Comparison of ENCODE assay signal across 8 cellular contexts in the genomic region with DNA sequence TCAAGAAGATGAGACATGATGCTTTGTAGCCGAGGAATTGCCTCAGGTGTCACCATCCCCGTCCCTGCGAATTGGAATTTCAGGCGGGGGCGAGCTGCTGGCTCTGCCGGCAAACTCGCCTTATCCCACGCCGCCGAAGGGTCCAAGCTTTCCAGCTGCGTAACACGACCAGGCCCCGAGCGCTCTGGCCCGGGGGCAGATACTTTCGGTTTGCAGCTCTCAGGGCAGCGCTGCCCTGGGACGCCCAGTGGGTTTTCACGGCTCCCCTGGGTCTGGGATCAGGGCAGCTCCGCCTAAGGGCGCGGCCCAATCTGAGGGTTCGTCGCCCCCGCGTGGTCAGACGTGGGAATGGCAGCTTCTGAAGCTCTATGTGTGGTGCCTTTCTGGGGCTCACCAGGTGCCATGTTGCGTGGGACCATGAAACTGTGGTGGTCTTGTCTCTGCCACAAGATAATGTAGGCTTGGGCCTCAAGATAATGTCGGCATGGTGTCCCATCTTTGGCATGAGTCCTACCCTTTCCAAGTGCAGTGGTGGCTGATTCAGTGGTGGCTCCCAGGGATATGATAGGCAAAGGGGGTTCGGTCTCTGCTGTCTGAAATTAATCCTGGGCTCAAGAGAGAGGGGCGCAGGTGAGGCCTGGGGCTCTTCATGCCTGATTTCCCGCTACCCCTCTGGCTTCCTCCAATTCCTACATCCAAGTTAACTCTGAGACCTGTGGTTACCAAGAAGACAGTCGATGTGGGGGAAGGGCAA. TPM values are rescaled to one million over a fixed set of nuclear protein-coding genes. Genes with fewer than 3 reads are reported as not detected.
DNase-seq lines count a peak whose midpoint lies in the region; ATAC-seq, FAIRE-seq and TF ChIP-seq lines count a peak whose summit lies in the region.

No MANE protein-coding gene starts in this region.

- ATAC-seq in HG02885 (IDR thresholded peaks at IDR 0.05; ENCODE audit: poor library complexity, unreplicated experiment) (peak; percentile 83), HG02970 (IDR thresholded peaks at IDR 0.05; ENCODE audit: low FRiP score, unreplicated experiment) (no peak)

- intact Hi-C loops in breast epithelium (cut with DNase I; ENCODE audit: low total_unique reads): no loop called here

- no peak for TF ChIP-seq POLR2A in breast epithelium (IDR thresholded peaks at IDR 0.05)

- FAIRE-seq in small intestine (lab: Jason Lieb, UNC): no peak

- no peak overlapping the region for H3K27ac ChIP-seq in WERI-Rb-1
- peak overlapping the region; percentile 48 to 61 for H3K27ac ChIP-seq in breast epithelium
- peak overlapping the region; percentile 44 to 78 for H3K27ac ChIP-seq in small intestine (ENCODE audit: low read depth in 1 of 2, low read length in 1 of 2)

- no peaks in the 10 kb centered on the region for H3K4me1 ChIP-seq in breast epithelium
- no peaks in the 10 kb centered on the region for H3K4me1 ChIP-seq in small intestine (ENCODE audit: control insufficient read depth in 2 of 2, insufficient read depth in 1 of 2, low read depth in 1 of 2, low read length in 1 of 2)

- peak overlapping the region; percentile 30 for H3K4me3 ChIP-seq in GM12865 (ENCODE audit: low read depth, low read length)
- peak overlapping the region; percentile 57 for H3K4me3 ChIP-seq in WERI-Rb-1 (ENCODE audit: low read depth, low read length)
- H3K4me3 ChIP-seq in breast epithelium: peak overlapping the region; percentile 49 to 68 (median 55)
- peak overlapping the region in 1 of 2 donors; percentile 68 for H3K4me3 ChIP-seq in small intestine (ENCODE audit: low read depth in 1 of 2, low read length in 2 of 2)

- 8 to 10% (median 8%) methylated on average over 33 of the region's 33 CpGs for WGBS in small intestine, 3 donors

- H3K36me3 ChIP-seq in WERI-Rb-1 (no peaks in the 10 kb centered on the region), breast epithelium (no peaks in the 10 kb centered on the region), small intestine (ENCODE audit: control insufficient read depth in 2 of 2, insufficient read depth in 2 of 2, low read length in 2 of 2) (no peaks in the 10 kb centered on the region)

- H3K9me3 ChIP-seq in WERI-Rb-1 (ENCODE audit: severe bottlenecking) (no peaks in the 10 kb centered on the region), breast epithelium (no peaks in the 10 kb centered on the region), small intestine (ENCODE audit: control insufficient read depth, low read depth) (no peaks in the 10 kb centered on the region)

- peak; percentile 84 for DNase-seq in GM12865 (ENCODE audit: low read depth)
- peak; percentile 83 to 91 for DNase-seq in NCI-H2081 (lab: John Stamatoyannopoulos, UW)
- DNase-seq in WERI-Rb-1: peak; percentile 84
- DNase-seq in breast epithelium (ENCODE audit: low spot score in 2 of 2): peak; percentile 70 to 89
- peak; percentile 92 for DNase-seq in iPS-NIHi7 (ENCODE audit: extremely low spot score)
- DNase-seq in small intestine: peak; percentile 88

- H3K27me3 ChIP-seq in WERI-Rb-1 (ENCODE audit: insufficient read depth, low read depth, severe bottlenecking) (no peaks in the 10 kb centered on the region), breast epithelium (no peaks in the 10 kb centered on the region), small intestine (ENCODE audit: control insufficient read depth in 2 of 2, insufficient read depth in 2 of 2, low read length in 2 of 2) (no peaks in the 10 kb centered on the region)

- peak; percentile 97 for TF ChIP-seq CTCF in GM12865 (IDR thresholded peaks at IDR 0.05; ENCODE audit: insufficient read depth, low read depth, low read length, missing control alignments)
- TF ChIP-seq CTCF in WERI-Rb-1 (IDR thresholded peaks at IDR 0.05; ENCODE audit: low read depth, low read length): peak; percentile 94
- TF ChIP-seq CTCF in breast epithelium (IDR thresholded peaks at IDR 0.05): peak; percentile 94 to 96 (median 95)

RNA-seq across cellular contexts. Expression of gene PIGT, which starts 21.0 kb away (rescaled TPM):
- total RNA-seq in breast epithelium: 100 to 1,000 TPM in 1 of 3 donors, 10 to 100 TPM in 2; 74.1 to 103 (median 76.7) TPM
- polyA plus RNA-seq in small intestine: 10 to 100 TPM; 49.7 to 85.2 (median 51.0) TPM

RNA-seq across cellular contexts. Expression of gene DBNDD2, which starts 28.8 kb away (rescaled TPM):
- 10 to 100 TPM; 32.2 to 49.2 (median 44.5) TPM for total RNA-seq in breast epithelium
- polyA plus RNA-seq in small intestine: 100 to 1,000 TPM in 2 of 3 donors, 10 to 100 TPM in 1; 98.6 to 114 (median 104) TPM

RNA-seq across cellular contexts. Expression of gene WFDC2, which starts 32.6 kb away (rescaled TPM):
- total RNA-seq in breast epithelium: 100 to 1,000 TPM in 1 of 3 donors, 10 to 100 TPM in 1, not detected in 1; 43.9 to 106 TPM
- 1 to 10 TPM; 3.1 to 7.8 (median 4.6) TPM for polyA plus RNA-seq in small intestine

RNA-seq across cellular contexts. Expression of gene TP53TG5, which starts 58.8 kb away (rescaled TPM):
- 1 to 10 TPM in 1 of 3 donors, not detected in 2; 1.3 TPM for total RNA-seq in breast epithelium
- polyA plus RNA-seq in small intestine: under 1 TPM in 1 of 3 donors, not detected in 2; 0.19 TPM
